Comparison of ENCODE assay signal across 2 cellular contexts in the genomic region with DNA sequence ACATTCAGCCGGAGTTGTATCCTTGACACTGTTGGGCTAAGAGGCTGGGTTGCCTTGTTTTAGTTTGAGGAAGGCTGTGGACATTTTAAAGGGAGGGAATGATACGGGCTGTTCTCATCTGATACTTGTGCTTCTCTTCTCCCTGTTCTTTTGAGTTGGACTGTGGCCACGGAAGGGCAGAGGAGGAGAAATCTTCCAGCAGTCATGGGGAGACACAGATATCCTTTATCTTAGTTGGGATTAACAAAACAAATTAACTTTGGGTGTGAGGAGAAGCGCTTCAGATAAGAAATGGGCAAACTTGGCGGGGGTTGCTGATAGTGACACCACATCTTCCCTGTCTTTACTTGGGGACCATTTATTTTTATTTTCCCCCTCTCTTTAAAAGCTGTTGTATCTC.
TF ChIP-seq lines count a peak whose summit lies in the region.

No MANE protein-coding gene starts in this region.

TF ChIP-seq in HEK293, 187 proteins besides CTCF, POLR2A, EP300 and RAD21 (continued from another document):
- TF ChIP-seq OSR2 (tag by site-specific recombination; IDR thresholded peaks at IDR 0.05) = peak; percentile 10; the same call in 1 of the 2 replicates
TF ChIP-seq in HEK293: peak in this region for 12.

TF ChIP-seq in K562, 482 proteins besides CTCF, POLR2A, EP300 and RAD21 (continued from another document):
- TF ChIP-seq, protein P1, sequence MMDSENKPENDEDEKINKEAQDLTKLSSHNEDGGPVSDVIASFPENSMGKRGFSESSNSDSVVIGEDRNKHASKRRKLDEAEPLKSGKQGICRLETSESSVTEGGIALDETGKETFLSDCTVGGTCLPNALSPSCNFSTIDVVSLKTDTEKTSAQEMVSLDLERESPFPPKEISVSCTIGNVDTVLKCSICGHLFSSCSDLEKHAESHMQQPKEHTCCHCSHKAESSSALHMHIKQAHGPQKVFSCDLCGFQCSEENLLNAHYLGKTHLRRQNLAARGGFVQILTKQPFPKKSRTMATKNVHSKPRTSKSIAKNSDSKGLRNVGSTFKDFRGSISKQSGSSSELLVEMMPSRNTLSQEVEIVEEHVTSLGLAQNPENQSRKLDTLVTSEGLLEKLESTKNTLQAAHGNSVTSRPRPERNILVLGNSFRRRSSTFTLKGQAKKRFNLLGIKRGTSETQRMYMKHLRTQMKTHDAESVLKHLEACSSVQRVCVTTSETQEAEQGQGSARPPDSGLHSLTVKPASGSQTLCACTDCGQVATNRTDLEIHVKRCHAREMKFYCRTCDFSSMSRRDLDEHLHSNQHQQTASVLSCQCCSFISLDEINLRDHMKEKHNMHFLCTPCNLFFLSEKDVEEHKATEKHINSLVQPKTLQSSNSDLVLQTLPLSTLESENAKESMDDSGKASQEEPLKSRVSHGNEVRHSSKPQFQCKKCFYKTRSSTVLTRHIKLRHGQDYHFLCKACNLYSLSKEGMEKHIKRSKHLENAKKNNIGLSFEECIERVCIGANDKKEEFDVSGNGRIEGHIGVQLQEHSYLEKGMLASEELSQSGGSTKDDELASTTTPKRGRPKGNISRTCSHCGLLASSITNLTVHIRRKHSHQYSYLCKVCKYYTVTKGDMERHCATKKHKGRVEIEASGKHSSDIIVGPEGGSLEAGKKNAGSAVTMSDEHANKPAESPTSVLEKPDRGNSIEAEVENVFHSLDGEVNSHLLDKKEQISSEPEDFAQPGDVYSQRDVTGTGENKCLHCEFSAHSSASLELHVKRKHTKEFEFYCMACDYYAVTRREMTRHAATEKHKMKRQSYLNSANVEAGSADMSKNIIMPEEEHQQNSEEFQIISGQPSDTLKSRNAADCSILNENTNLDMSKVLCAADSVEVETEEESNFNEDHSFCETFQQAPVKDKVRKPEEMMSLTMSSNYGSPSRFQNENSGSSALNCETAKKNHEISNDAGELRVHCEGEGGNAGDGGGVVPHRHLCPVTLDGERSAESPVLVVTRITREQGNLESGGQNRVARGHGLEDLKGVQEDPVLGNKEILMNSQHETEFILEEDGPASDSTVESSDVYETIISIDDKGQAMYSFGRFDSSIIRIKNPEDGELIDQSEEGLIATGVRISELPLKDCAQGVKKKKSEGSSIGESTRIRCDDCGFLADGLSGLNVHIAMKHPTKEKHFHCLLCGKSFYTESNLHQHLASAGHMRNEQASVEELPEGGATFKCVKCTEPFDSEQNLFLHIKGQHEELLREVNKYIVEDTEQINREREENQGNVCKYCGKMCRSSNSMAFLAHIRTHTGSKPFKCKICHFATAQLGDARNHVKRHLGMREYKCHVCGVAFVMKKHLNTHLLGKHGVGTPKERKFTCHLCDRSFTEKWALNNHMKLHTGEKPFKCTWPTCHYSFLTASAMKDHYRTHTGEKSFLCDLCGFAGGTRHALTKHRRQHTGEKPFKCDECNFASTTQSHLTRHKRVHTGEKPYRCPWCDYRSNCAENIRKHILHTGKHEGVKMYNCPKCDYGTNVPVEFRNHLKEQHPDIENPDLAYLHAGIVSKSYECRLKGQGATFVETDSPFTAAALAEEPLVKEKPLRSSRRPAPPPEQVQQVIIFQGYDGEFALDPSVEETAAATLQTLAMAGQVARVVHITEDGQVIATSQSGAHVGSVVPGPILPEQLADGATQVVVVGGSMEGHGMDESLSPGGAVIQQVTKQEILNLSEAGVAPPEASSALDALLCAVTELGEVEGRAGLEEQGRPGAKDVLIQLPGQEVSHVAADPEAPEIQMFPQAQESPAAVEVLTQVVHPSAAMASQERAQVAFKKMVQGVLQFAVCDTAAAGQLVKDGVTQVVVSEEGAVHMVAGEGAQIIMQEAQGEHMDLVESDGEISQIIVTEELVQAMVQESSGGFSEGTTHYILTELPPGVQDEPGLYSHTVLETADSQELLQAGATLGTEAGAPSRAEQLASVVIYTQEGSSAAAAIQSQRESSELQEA (IDR thresholded peaks at IDR 0.05; ENCODE audit: low read depth) = no peak
- TF ChIP-seq, protein P2, sequence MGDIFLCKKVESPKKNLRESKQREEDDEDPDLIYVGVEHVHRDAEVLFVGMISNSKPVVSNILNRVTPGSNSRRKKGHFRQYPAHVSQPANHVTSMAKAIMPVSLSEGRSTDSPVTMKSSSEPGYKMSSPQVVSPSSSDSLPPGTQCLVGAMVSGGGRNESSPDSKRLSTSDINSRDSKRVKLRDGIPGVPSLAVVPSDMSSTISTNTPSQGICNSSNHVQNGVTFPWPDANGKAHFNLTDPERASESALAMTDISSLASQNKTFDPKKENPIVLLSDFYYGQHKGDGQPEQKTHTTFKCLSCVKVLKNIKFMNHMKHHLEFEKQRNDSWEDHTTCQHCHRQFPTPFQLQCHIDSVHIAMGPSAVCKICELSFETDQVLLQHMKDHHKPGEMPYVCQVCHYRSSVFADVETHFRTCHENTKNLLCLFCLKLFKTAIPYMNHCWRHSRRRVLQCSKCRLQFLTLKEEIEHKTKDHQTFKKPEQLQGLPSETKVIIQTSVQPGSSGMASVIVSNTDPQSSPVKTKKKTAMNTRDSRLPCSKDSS (IDR thresholded peaks at IDR 0.05; ENCODE audit: low read depth, partially characterized antibody) = no peak
- TF ChIP-seq ARID1B (IDR thresholded peaks at IDR 0.05) = 0 out of 2 replicates have a peak, but pooled peaks have one; percentile 19
